11 cellular contexts compared by ENCODE assay signal in the genomic region with DNA sequence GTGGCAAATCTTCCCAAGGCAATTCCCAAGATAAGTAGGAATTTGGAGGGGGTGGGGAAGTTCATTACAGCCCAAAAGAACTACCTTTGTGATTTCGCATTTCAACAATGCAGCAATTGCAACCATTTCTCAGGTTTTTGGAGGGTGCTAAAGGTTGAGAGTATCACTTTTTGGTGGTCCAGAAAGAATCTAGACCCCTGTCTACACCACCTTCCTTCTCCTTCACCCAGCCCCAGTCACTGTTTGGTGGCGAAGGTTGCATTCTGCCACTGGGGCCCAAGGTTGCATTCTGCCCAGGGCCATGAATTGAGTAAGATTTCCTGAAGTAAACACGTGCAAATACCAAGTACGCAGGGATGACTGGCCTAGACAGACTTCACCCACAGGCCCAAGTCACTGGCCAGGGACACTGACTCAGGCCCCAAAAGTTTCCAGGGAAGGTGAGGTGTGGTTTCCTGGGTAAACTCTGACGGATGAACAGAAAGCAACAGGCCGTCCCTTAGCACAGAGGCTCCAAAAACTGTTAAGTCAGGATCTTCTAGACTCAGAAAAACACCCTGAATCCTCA. TPM values are rescaled to one million over a fixed set of nuclear protein-coding genes. Genes with fewer than 3 reads are reported as not detected.
A peak's percentile ranks its signal among the peaks of the same experiment; 100 is the strongest.
DNase-seq lines count a peak whose midpoint lies in the region; ATAC-seq and TF ChIP-seq lines count a peak whose summit lies in the region.
"Had no signal": no experiment of that assay in that cellular context is flagged by ENCODE, and none has a peak within 500 bp of the region (broad histone marks: within the 10 kb centered on the region; RNA-seq: fewer than 3 reads in every experiment).

No MANE protein-coding gene starts in this region.

- no peaks in the 10 kb centered on the region for H3K79me2 ChIP-seq in HCT116 (ENCODE audit: insufficient read depth, low read length)

- H3K9me3 ChIP-seq in HCT116 (ENCODE audit: control insufficient read depth in 1 of 2, insufficient read depth in 1 of 2, low read depth in 1 of 2, low read length in 2 of 2), result no peaks in the 10 kb centered on the region

- H3K4me1 ChIP-seq in HCT116 (ENCODE audit: control insufficient read depth in 1 of 2, insufficient read depth in 2 of 2, low read length in 2 of 2), result peaks cover 0 to 20% of the 10 kb centered on the region in 2 experiments; a peak in 3 of 4 replicates

- H4K20me1 ChIP-seq in HCT116 (ENCODE audit: insufficient read depth), result no peaks in the 10 kb centered on the region

- H2AFZ ChIP-seq in HCT116 (ENCODE audit: low read depth, low read length, poor library complexity, severe bottlenecking), result peak overlapping the region; percentile 51

- POLR2A ChIA-PET in HCT116 (lab: Charles Lee), result no interaction called here

- TF ChIP-seq POLR2A in HCT116 (IDR thresholded peaks at IDR 0.05; ENCODE audit: borderline replicate concordance, extremely low read depth, insufficient read depth, insufficient read length), result no peak

- no peaks in the 10 kb centered on the region for H3K9me2 ChIP-seq in HCT116 (ENCODE audit: insufficient read depth)

- RAD21 ChIA-PET in HCT116 (lab: Charles Lee; ENCODE audit: low non-redundant PET in 1 of 2, low total read pairs in 2 of 2, uncharacterized antibody in 2 of 2, unreplicated experiment in 2 of 2), result no interaction called here

- no peak for TF ChIP-seq CTCF in HCT116 (IDR thresholded peaks at IDR 0.05 in 2 of 3, conservative IDR thresholded peaks at IDR 0.05 in 1 of 3; ENCODE audit: borderline replicate concordance in 1 of 3, insufficient read depth in 1 of 3, low read depth in 2 of 3, low read length in 2 of 3)

- CTCF ChIA-PET in HCT116 (lab: Charles Lee), result interaction anchor here (1.2 kb wide), 1 partner anchor 21 kb away, joined by 5 read pairs; the partner anchor contains the start of gene SLC26A2

- peak; percentile 30 for ATAC-seq in HCT116
- ATAC-seq in GM18519 (IDR thresholded peaks at IDR 0.05; ENCODE audit: low FRiP score, unreplicated experiment), result no peak
- ATAC-seq in HG03097 (IDR thresholded peaks at IDR 0.05; ENCODE audit: low FRiP score, unreplicated experiment), result no peak

- H3K4me3 ChIP-seq in HCT116 (replicated peaks in 1 of 2; ENCODE audit: low read depth in 1 of 2, low read length in 2 of 2), result no peak overlapping the region

- peak overlapping the region; percentile 49 for H3K4me2 ChIP-seq in HCT116 (ENCODE audit: low read length)

- no peak overlapping the region for H3K27ac ChIP-seq in HCT116 (ENCODE audit: low read depth, low read length)

- no peaks in the 10 kb centered on the region for H3K36me3 ChIP-seq in HCT116 (ENCODE audit: control insufficient read depth in 1 of 2, insufficient read depth in 2 of 2, low read length in 2 of 2)

- intact Hi-C loops in HCT116 (cut with micrococcal nuclease), result no loop called here

- TF ChIP-seq RAD21 in HCT116 (IDR thresholded peaks at IDR 0.05; ENCODE audit: low read depth), result no peak

- no peak overlapping the region for H3K9ac ChIP-seq in HCT116 (ENCODE audit: low read length)

- DNase-seq in 8988T (peak; percentile 41), HCT116 (ENCODE audit: low read depth, low spot score) (no peak), T1000 (lab: John Stamatoyannopoulos, UW) (peak; percentile 59), glomerular visceral epithelial cell (ENCODE audit: extremely low spot score) (peak; percentile 93), GOT3 (lab: John Stamatoyannopoulos, UW) (no peak), medulla oblongata (ENCODE audit: extremely low spot score) (no peak)
- DNase-seq: activated naive CD4-positive, alpha-beta T cell treated with anti-CD3 and anti-CD28 coated beads, Interleukin-2, amount 10 ng/mL, durations not matched to agents 7 days and 5 days; COR-L47; SHP77 treated with DMSO at 0.1 percent for 48 hours had no signal

- no peaks in the 10 kb centered on the region for H3K27me3 ChIP-seq in HCT116 (ENCODE audit: insufficient read depth, low read length)

- no TSS peak for BruUV-seq in HCT116 (replicated peaks; lab: Mats Ljungman, UMichigan)

TF ChIP-seq in HCT116, 20 proteins besides CTCF, POLR2A, EP300 and RAD21:
- TF ChIP-seq ELF1 (IDR thresholded peaks at IDR 0.05; ENCODE audit: borderline replicate concordance, low read depth) (no peak), CEBPB (IDR thresholded peaks at IDR 0.05; ENCODE audit: low read depth) (peak; percentile 74), CBX3 (IDR thresholded peaks at IDR 0.05; ENCODE audit: low read depth) (0 out of 2 replicates have a peak, but pooled peaks have one; percentile 14), MAX (IDR thresholded peaks at IDR 0.05) (peak; percentile 57)

RNA-seq across cellular contexts. Expression of gene PDE6A, which starts 5.7 kb away (rescaled TPM):
- total RNA-seq in HCT116 (2021; ENCODE audit: unreplicated experiment), result not detected
- 0.01 TPM in 1 of 2 replicates, not detected in the other for polyA plus RNA-seq in HCT116 (2012)

RNA-seq across cellular contexts. Expression of gene SLC26A2, which starts 21.7 kb away (rescaled TPM):
- total RNA-seq in HCT116 (2021; ENCODE audit: unreplicated experiment), result 7.8 TPM
- 1.6 and 2.1 TPM in 2 replicates for polyA plus RNA-seq in HCT116 (2012)

Comparison
In these comparisons a context has a peak if more than half of its experiments do, and no peak if none do; other contexts are left out.
1. DNase-seq: peak in 8988T (single experiment), T1000 (single experiment) and glomerular visceral epithelial cell (single experiment); none in HCT116 (single experiment), GOT3 (single experiment) and medulla oblongata (single experiment).